ENCODE assay signal across 8 cellular contexts in the genomic region with DNA sequence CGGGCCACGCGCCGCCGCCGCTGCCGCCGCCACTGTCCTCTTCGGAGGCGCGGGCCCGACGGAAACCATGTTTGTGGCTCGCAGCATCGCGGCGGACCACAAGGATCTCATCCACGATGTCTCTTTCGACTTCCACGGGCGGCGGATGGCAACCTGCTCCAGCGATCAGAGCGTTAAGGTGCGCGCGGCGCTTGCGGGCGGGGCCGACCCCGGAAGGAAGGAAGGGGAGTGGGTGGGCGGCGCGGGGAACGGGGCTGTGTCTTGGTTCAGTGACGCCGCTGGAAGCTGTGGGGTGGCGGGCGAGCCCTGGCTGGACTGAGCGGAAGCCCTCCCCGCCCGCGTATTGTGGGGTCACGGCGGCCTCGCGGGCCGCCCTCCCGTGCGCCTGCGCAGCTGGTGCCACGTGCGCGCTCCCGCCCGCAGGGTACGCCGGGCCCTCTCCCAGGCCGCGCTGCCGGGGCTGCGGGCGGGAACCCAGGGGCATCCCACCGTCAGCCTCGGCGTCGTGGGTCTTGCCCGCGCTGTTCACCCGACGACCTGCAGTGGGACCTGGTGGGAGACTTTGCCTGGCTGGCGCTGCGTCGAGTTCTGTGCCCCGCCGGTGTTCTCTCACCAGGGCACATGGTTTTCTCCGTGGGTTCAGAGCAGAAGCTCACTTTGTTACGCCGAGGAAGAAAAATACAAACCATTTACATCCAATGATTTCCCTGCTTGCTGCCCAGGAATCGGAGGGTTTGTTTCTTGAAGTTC. TPM values are rescaled to one million over a fixed set of nuclear protein-coding genes. Genes with fewer than 3 reads are reported as not detected.
DNase-seq lines count a peak whose midpoint lies in the region; ATAC-seq and TF ChIP-seq lines count a peak whose summit lies in the region.

No MANE protein-coding gene starts in this region.

- H3K9me2 ChIP-seq in SU-DHL-6 (replicated peaks; ENCODE audit: insufficient read depth, low read length) = no peaks in the 10 kb centered on the region

- TF ChIP-seq CTCF in GM12865 (IDR thresholded peaks at IDR 0.05; ENCODE audit: insufficient read depth, low read depth, low read length, missing control alignments) (no peak), SU-DHL-6 (IDR thresholded peaks at IDR 0.05; ENCODE audit: insufficient read depth, low read length, poor library complexity, severe bottlenecking) (no peak), tibial nerve (IDR thresholded peaks at IDR 0.05) (peak in 2 of 5 experiments; percentile 22 to 33)

- peak overlapping the region; percentile 97 for H3K4me3 Mint-ChIP-seq in activated naive CD8-positive, alpha-beta T cell treated with anti-CD3 and anti-CD28 coated beads, Interleukin-2, amount 50 U/mL, for 24 hours

- DNase-seq in GM12865 (ENCODE audit: low read depth) (peak; percentile 99), NCI-H1092 treated with DMSO at 0.1 percent for 48 hours (lab: John Stamatoyannopoulos, UW) (peak; percentile 87), cardiac septum (ENCODE audit: low spot score) (peak; percentile 97), trophoblast cell (peak; percentile 81 to 85), tibial nerve (ENCODE audit: low spot score in 2 of 2) (peak; percentile 84 to 90)
- DNase-seq in activated naive CD8-positive, alpha-beta T cell treated with anti-CD3 and anti-CD28 coated beads, Interleukin-2, amount 50 U/mL, for 24 hours = peak; percentile 98

- peak overlapping the region; percentile 87 for H3K4ac ChIP-seq in trophoblast cell (ENCODE audit: low read depth, low read length)

- peak; percentile 60 to 61 for TF ChIP-seq POLR2A in tibial nerve (IDR thresholded peaks at IDR 0.05)

- H2BK120ac ChIP-seq in trophoblast cell (ENCODE audit: insufficient read depth, low read length, poor library complexity) = peak overlapping the region; percentile 84

- H4K20me1 ChIP-seq in SU-DHL-6 (ENCODE audit: low read depth, low read length) = no peaks in the 10 kb centered on the region

- intact Hi-C loops in cardiac septum (cut with DNase I) = loop anchor here (5.0 to 10.0 kb wide), 2 partner anchors 66 to 643 kb away; partner anchors contain the start of genes PTPN2 and TUBB6

- peaks cover 54% of the 10 kb centered on the region for H3K4me1 Mint-ChIP-seq in activated naive CD8-positive, alpha-beta T cell treated with anti-CD3 and anti-CD28 coated beads, Interleukin-2, amount 50 U/mL, for 24 hours

- H3K27ac ChIP-seq in SU-DHL-6 (ENCODE audit: low read depth, low read length) (peak overlapping the region; percentile 97), trophoblast cell (ENCODE audit: low read depth, low read length) (peak overlapping the region; percentile 96), tibial nerve (peak overlapping the region; percentile 90 to 98 (median 97))

- peak; percentile 74 for ATAC-seq in HG02623 (IDR thresholded peaks at IDR 0.05; ENCODE audit: unreplicated experiment)
- ATAC-seq in activated naive CD8-positive, alpha-beta T cell treated with anti-CD3 and anti-CD28 coated beads, Interleukin-2, amount 50 U/mL, for 24 hours = peak; percentile 91

- peak overlapping the region; percentile 42 for H2AK5ac ChIP-seq in trophoblast cell (ENCODE audit: low read length)

- H3K27me3 Mint-ChIP-seq in activated naive CD8-positive, alpha-beta T cell treated with anti-CD3 and anti-CD28 coated beads, Interleukin-2, amount 50 U/mL, for 24 hours = no peaks in the 10 kb centered on the region

- H3K79me1 ChIP-seq in trophoblast cell (ENCODE audit: low read length) = peaks cover 12% of the 10 kb centered on the region

- peak overlapping the region; percentile 84 for H3K9ac ChIP-seq in SU-DHL-6 (ENCODE audit: low read length)
- peak overlapping the region; percentile 82 for H3K9ac ChIP-seq in trophoblast cell (ENCODE audit: low read length)

- peak overlapping the region; percentile 96 for H3K14ac ChIP-seq in trophoblast cell (ENCODE audit: low read length)

- peaks cover 41% of the 10 kb centered on the region for H3K36me3 Mint-ChIP-seq in activated naive CD8-positive, alpha-beta T cell treated with anti-CD3 and anti-CD28 coated beads, Interleukin-2, amount 50 U/mL, for 24 hours (ENCODE audit: low read depth)

- no CpG with 5 or more reads among the region's 81 CpGs for WGBS in trophoblast cell (ENCODE audit: extremely low coverage, insufficient coverage, insufficient read length)
- WGBS in tibial nerve, 2 donors = 1 to 4% methylated on average over 21 to 66 of the region's 81 CpGs

- H3K79me2 ChIP-seq in SU-DHL-6 (ENCODE audit: insufficient read depth, low read length) (peaks cover 47% of the 10 kb centered on the region), trophoblast cell (ENCODE audit: control insufficient read depth, insufficient read depth, low read length, poor library complexity) (peaks cover 12% of the 10 kb centered on the region)

- H2AFZ ChIP-seq in SU-DHL-6 (ENCODE audit: low read depth, low read length, severe bottlenecking) (peak overlapping the region; percentile 81), trophoblast cell (ENCODE audit: insufficient read depth, low read length, poor library complexity) (peak overlapping the region; percentile 68)

- peak overlapping the region; percentile 73 for H2BK5ac ChIP-seq in trophoblast cell (ENCODE audit: low read depth, low read length, poor library complexity)

- H3K4me1 ChIP-seq in trophoblast cell (ENCODE audit: control insufficient read depth in 1 of 2, insufficient read depth in 2 of 2, low read length in 2 of 2) (peaks cover 0 to 4% of the 10 kb centered on the region in 2 experiments), tibial nerve (peaks cover 0 to 52% (median 14%) of the 10 kb centered on the region in 4 donors)

- H3K27me3 ChIP-seq in SU-DHL-6 (ENCODE audit: low read length) = no peaks in the 10 kb centered on the region
- no peaks in the 10 kb centered on the region for H3K27me3 ChIP-seq in trophoblast cell (ENCODE audit: insufficient read depth, low read length)
- H3K27me3 ChIP-seq in tibial nerve = no peaks in the 10 kb centered on the region

- peak overlapping the region; percentile 79 for H4K12ac ChIP-seq in trophoblast cell (ENCODE audit: low read depth, low read length)

- H3K27ac Mint-ChIP-seq in activated naive CD8-positive, alpha-beta T cell treated with anti-CD3 and anti-CD28 coated beads, Interleukin-2, amount 50 U/mL, for 24 hours = peak overlapping the region; percentile 97

- peak in 1 of 2 donors; percentile 80 for TF ChIP-seq EP300 in tibial nerve (IDR thresholded peaks at IDR 0.05)

- H3K9me3 Mint-ChIP-seq in activated naive CD8-positive, alpha-beta T cell treated with anti-CD3 and anti-CD28 coated beads, Interleukin-2, amount 50 U/mL, for 24 hours = no peaks in the 10 kb centered on the region

- H3K4me3 ChIP-seq in GM12865 (ENCODE audit: low read depth, low read length) (peak overlapping the region; percentile 78), SU-DHL-6 (ENCODE audit: insufficient read depth, low read length, poor library complexity, severe bottlenecking) (peak overlapping the region; percentile 74), trophoblast cell (ENCODE audit: low read depth, low read length) (peak overlapping the region; percentile 96), tibial nerve (peak overlapping the region; percentile 69 to 83 (median 78))

- H3K23ac ChIP-seq in trophoblast cell (ENCODE audit: low read length) = no peak overlapping the region

- H4K8ac ChIP-seq in trophoblast cell (ENCODE audit: low read depth, low read length) = peak overlapping the region; percentile 95

- H3K18ac ChIP-seq in trophoblast cell (ENCODE audit: low read length) = peak overlapping the region; percentile 81

- H4K91ac ChIP-seq in trophoblast cell (ENCODE audit: low read depth, low read length) = peak overlapping the region; percentile 93

- H3K9me3 ChIP-seq in SU-DHL-6 (ENCODE audit: insufficient read depth, low read length) (no peaks in the 10 kb centered on the region), trophoblast cell (ENCODE audit: insufficient read depth, low read depth, low read length) (peaks cover 2% of the 10 kb centered on the region), tibial nerve (no peaks in the 10 kb centered on the region)

- H3F3A ChIP-seq in SU-DHL-6 (ENCODE audit: insufficient read depth) = peaks cover 3% of the 10 kb centered on the region; the same call in 1 of the 2 replicates

- H3K4me2 ChIP-seq in SU-DHL-6 (ENCODE audit: low read depth, low read length, poor library complexity, severe bottlenecking) = peak overlapping the region; percentile 92
- H3K4me2 ChIP-seq in trophoblast cell (ENCODE audit: low read length) = peak overlapping the region; percentile 69

- peaks cover 3% of the 10 kb centered on the region; the same call in 1 of the 2 replicates for H3K36me3 ChIP-seq in SU-DHL-6 (ENCODE audit: low read length)
- peaks cover 0 to 2% of the 10 kb centered on the region in 2 experiments for H3K36me3 ChIP-seq in trophoblast cell (ENCODE audit: control insufficient read depth in 1 of 2, insufficient read depth in 2 of 2, low read length in 2 of 2)
- H3K36me3 ChIP-seq in tibial nerve = peaks cover 0 to 11% (median 0%) of the 10 kb centered on the region in 3 donors

- H2BK12ac ChIP-seq in trophoblast cell (ENCODE audit: low read length) = no peak overlapping the region

RNA-seq across cellular contexts. Expression of gene SEH1L, which starts 0.4 kb away (rescaled TPM):
- total RNA-seq in cardiac septum (21.0 TPM), tibial nerve (10 to 100 TPM; 26.9 to 41.1 (median 34.4) TPM)
- polyA plus RNA-seq in trophoblast cell (2013) = 18.6 and 20.1 TPM in 2 replicates

RNA-seq across cellular contexts. Expression of gene CEP192, which starts 42.9 kb away (rescaled TPM):
- total RNA-seq in cardiac septum = 28.5 TPM
- polyA plus RNA-seq in trophoblast cell (2013) = 9.6 and 11.0 TPM in 2 replicates
- total RNA-seq in tibial nerve = 10 to 100 TPM; 16.5 to 41.2 (median 30.0) TPM

Comparison
In these comparisons a context has a peak if more than half of its experiments do, and no peak if none do; other contexts are left out.
1. Peak in every context shown above with its lines: DNase-seq, ATAC-seq, H3K4me3 ChIP-seq and H3K27ac ChIP-seq.